In genomic region chr3:62529230-62529629, GRCh38 we compare ENCODE assay signal across 10 cellular contexts.
DNase-seq lines count a peak whose midpoint lies in the region; ATAC-seq and TF ChIP-seq lines count a peak whose summit lies in the region.
"Had no signal": no experiment of that assay in that cellular context is flagged by ENCODE, and none has a peak within 500 bp of the region (broad histone marks: within the 10 kb centered on the region; RNA-seq: fewer than 3 reads in every experiment).

No MANE protein-coding gene starts in this region.

- H3K36me3 ChIP-seq in DND-41 (ENCODE audit: insufficient read depth, low read length) (no peaks in the 10 kb centered on the region), brain microvascular endothelial cell (replicated peaks) (no peaks in the 10 kb centered on the region), Peyer's patch (no peaks in the 10 kb centered on the region)
- H3K36me3 ChIP-seq: neutrophil had no signal

- H2AFZ ChIP-seq in DND-41 (ENCODE audit: low read depth, low read length): no peak overlapping the region

- H3K4me3 ChIP-seq in DND-41 (ENCODE audit: low read depth in 1 of 2, low read length in 2 of 2) (no peak overlapping the region), brain microvascular endothelial cell (ENCODE audit: low read depth, low read length) (no peak overlapping the region), Peyer's patch (no peak overlapping the region)

- no peaks in the 10 kb centered on the region for H3K4me1 Mint-ChIP-seq in natural killer cell treated with Interleukin-12 subunit alpha and Interleukin-12 subunit beta and Interleukin-15 and Interleukin-18, amount 100 ng/mL, for 72 hours (ENCODE audit: low read depth in 2 of 2)

- ATAC-seq in DND-41 (ENCODE audit: insufficient read depth, low read depth) (no peak), GM21619 (IDR thresholded peaks at IDR 0.05; ENCODE audit: unreplicated experiment) (no peak), HG03442 (IDR thresholded peaks at IDR 0.05; ENCODE audit: unreplicated experiment) (no peak)
- ATAC-seq in natural killer cell treated with Interleukin-12 subunit alpha and Interleukin-12 subunit beta and Interleukin-15 and Interleukin-18, amount 100 ng/mL, for 72 hours: no peak

- DNase-seq in DND-41 (peak; percentile 50), LHCN-M2 (ENCODE audit: low read depth) (peak; percentile 24), brain microvascular endothelial cell (peak; percentile 33), left kidney (ENCODE audit: low read depth, low spot score) (peak; percentile 92), Peyer's patch (no peak)
- no peak for DNase-seq in natural killer cell treated with Interleukin-12 subunit alpha and Interleukin-12 subunit beta and Interleukin-15 and Interleukin-18, amount 100 ng/mL, for 72 hours (ENCODE audit: low spot score)
- DNase-seq: NCI-H2081 had no signal

- H3K4me2 ChIP-seq in DND-41 (ENCODE audit: insufficient read depth, low read length): no peak overlapping the region

- TF ChIP-seq POLR2A in Peyer's patch (IDR thresholded peaks at IDR 0.05): no peak

- H3K4me3 Mint-ChIP-seq in natural killer cell treated with Interleukin-12 subunit alpha and Interleukin-12 subunit beta and Interleukin-15 and Interleukin-18, amount 100 ng/mL, for 72 hours: no peak overlapping the region

- H3K4me1 ChIP-seq in DND-41 (ENCODE audit: insufficient read depth, low read length) (no peaks in the 10 kb centered on the region), Peyer's patch (no peaks in the 10 kb centered on the region)

- TF ChIP-seq CTCF in DND-41 (IDR thresholded peaks at IDR 0.05; ENCODE audit: borderline replicate concordance, extremely low read depth, low read length, poor library complexity, severe bottlenecking): no peak
- TF ChIP-seq CTCF in brain microvascular endothelial cell (IDR thresholded peaks at IDR 0.05; ENCODE audit: low read depth, low read length, missing control alignments): no peak
- no peak for TF ChIP-seq CTCF in Peyer's patch (IDR thresholded peaks at IDR 0.05)

- no peak overlapping the region for H3K27ac Mint-ChIP-seq in natural killer cell treated with Interleukin-12 subunit alpha and Interleukin-12 subunit beta and Interleukin-15 and Interleukin-18, amount 100 ng/mL, for 72 hours

- H3K9me3 Mint-ChIP-seq in natural killer cell treated with Interleukin-12 subunit alpha and Interleukin-12 subunit beta and Interleukin-15 and Interleukin-18, amount 100 ng/mL, for 72 hours: peaks cover 10% of the 10 kb centered on the region

- in situ Hi-C loops in brain microvascular endothelial cell (cut with HindIII; ENCODE audit: low pct_ligation_motif_present, low sequenced_read_pairs): no loop called here

- no peak overlapping the region for H3K9ac ChIP-seq in DND-41 (ENCODE audit: low read depth, low read length)

- H3K27me3 ChIP-seq in DND-41 (ENCODE audit: insufficient read depth, low read length, poor library complexity): no peaks in the 10 kb centered on the region
- no peaks in the 10 kb centered on the region for H3K27me3 ChIP-seq in brain microvascular endothelial cell (replicated peaks)
- no peaks in the 10 kb centered on the region for H3K27me3 ChIP-seq in Peyer's patch
- H3K27me3 ChIP-seq: neutrophil had no signal

- H3K79me2 ChIP-seq in DND-41 (ENCODE audit: insufficient read depth, low read length): no peaks in the 10 kb centered on the region

- H4K20me1 ChIP-seq in DND-41 (ENCODE audit: insufficient read depth, low read length): no peaks in the 10 kb centered on the region

- H3K27me3 Mint-ChIP-seq in natural killer cell treated with Interleukin-12 subunit alpha and Interleukin-12 subunit beta and Interleukin-15 and Interleukin-18, amount 100 ng/mL, for 72 hours: no peaks in the 10 kb centered on the region

- H3K9me3 ChIP-seq in DND-41 (ENCODE audit: insufficient read depth, low read length, severe bottlenecking) (no peaks in the 10 kb centered on the region), Peyer's patch (no peaks in the 10 kb centered on the region)
- H3K9me3 ChIP-seq: neutrophil had no signal

- H3K27ac ChIP-seq in DND-41 (ENCODE audit: low read length): no peak overlapping the region
- no peak overlapping the region for H3K27ac ChIP-seq in brain microvascular endothelial cell
- no peak overlapping the region for H3K27ac ChIP-seq in Peyer's patch
- H3K27ac ChIP-seq: neutrophil had no signal

- no peaks in the 10 kb centered on the region for H3K36me3 Mint-ChIP-seq in natural killer cell treated with Interleukin-12 subunit alpha and Interleukin-12 subunit beta and Interleukin-15 and Interleukin-18, amount 100 ng/mL, for 72 hours

Comparison
In these comparisons a context has a peak if more than half of its experiments do, and no peak if none do; other contexts are left out.
1. DNase-seq: peak in DND-41 (single experiment), LHCN-M2 (single experiment), brain microvascular endothelial cell (single experiment) and left kidney (single experiment); none in natural killer cell treated with Interleukin-12 subunit alpha and Interleukin-12 subunit beta and Interleukin-15 and Interleukin-18, amount 100 ng/mL, for 72 hours (single experiment) and Peyer's patch (0 of 3).